ENCODE assay signal across 11 cellular contexts in genomic region chr21:42392731-42393442, GRCh38. TPM values are rescaled to one million over a fixed set of nuclear protein-coding genes. Genes with fewer than 3 reads are reported as not detected.
DNase-seq lines count a peak whose midpoint lies in the region; ATAC-seq and TF ChIP-seq lines count a peak whose summit lies in the region.
"Had no signal": no experiment of that assay in that cellular context is flagged by ENCODE, and none has a peak within 500 bp of the region (broad histone marks: within the 10 kb centered on the region; RNA-seq: fewer than 3 reads in every experiment).

No MANE protein-coding gene starts in this region.

- WGBS in esophagus squamous epithelium, 2 donors: 66 to 68% methylated on average over 17 of the region's 17 CpGs

- no peaks in the 10 kb centered on the region for H3K36me3 ChIP-seq in esophagus squamous epithelium

- intact Hi-C loops in esophagus squamous epithelium (cut with DNase I): no loop called here

- TF ChIP-seq POLR2A in esophagus squamous epithelium (IDR thresholded peaks at IDR 0.05): no peak

- H3K4me3 ChIP-seq in GM12865 (ENCODE audit: low read depth, low read length): no peak overlapping the region; the same call in 1 of the 2 replicates
- H3K4me3 ChIP-seq in epithelial cell of esophagus (ENCODE audit: low read length): no peak overlapping the region
- no peak overlapping the region for H3K4me3 ChIP-seq in esophagus squamous epithelium

- H3K27me3 ChIP-seq in esophagus squamous epithelium: peaks cover 0 to 53% (median 0%) of the 10 kb centered on the region in 4 donors

- H3K27ac ChIP-seq in esophagus squamous epithelium: no peak overlapping the region

- no peak for TF ChIP-seq CTCF in GM12865 (IDR thresholded peaks at IDR 0.05; ENCODE audit: insufficient read depth, low read depth, low read length, missing control alignments)
- TF ChIP-seq CTCF in epithelial cell of esophagus (IDR thresholded peaks at IDR 0.05; ENCODE audit: insufficient read depth, low read depth, low read length, missing control alignments): no peak
- no peak for TF ChIP-seq CTCF in esophagus squamous epithelium (IDR thresholded peaks at IDR 0.05)

- no peaks in the 10 kb centered on the region for H3K4me1 ChIP-seq in esophagus squamous epithelium

- DNase-seq in GM12865 (ENCODE audit: low read depth): peak; percentile 92
- DNase-seq in epithelial cell of esophagus (ENCODE audit: low read depth): peak; percentile 26
- DNase-seq in NCI-H2196 treated with DMSO at 0.1 percent for 48 hours (lab: John Stamatoyannopoulos, UW; ENCODE audit: unreplicated experiment): no peak
- DNase-seq in DMS79 (lab: John Stamatoyannopoulos, UW): no peak
- no peak for DNase-seq in esophagus squamous epithelium (lab: John Stamatoyannopoulos, UW)
- DNase-seq in NCI-H187 (lab: John Stamatoyannopoulos, UW): no peak
- DNase-seq: activated gamma-delta T cell had no signal

- H3K9me3 ChIP-seq in esophagus squamous epithelium: no peaks in the 10 kb centered on the region

- peak; percentile 41 for ATAC-seq in GM19468 (IDR thresholded peaks at IDR 0.05; ENCODE audit: extremely low read depth, unreplicated experiment)
- ATAC-seq in HG03442 (IDR thresholded peaks at IDR 0.05; ENCODE audit: unreplicated experiment): peak; percentile 61

RNA-seq across cellular contexts. Expression of gene TMPRSS3, which starts 3.0 kb away (rescaled TPM):
- total RNA-seq in esophagus squamous epithelium: under 1 TPM in 1 of 4 donors, not detected in 3; 0.09 TPM
- total RNA-seq: fibroblast of villous mesenchyme, G401 had no signal

RNA-seq across cellular contexts. Expression of gene UBASH3A, which starts 10.8 kb away (rescaled TPM):
- total RNA-seq in esophagus squamous epithelium: 1 to 10 TPM in 1 of 4 donors, under 1 TPM in 3; 0.57 to 1.9 (median 0.73) TPM
- total RNA-seq: fibroblast of villous mesenchyme, G401 had no signal

RNA-seq across cellular contexts. Expression of gene TFF1, which starts 26.6 kb away (rescaled TPM):
- total RNA-seq in esophagus squamous epithelium: not detected
- total RNA-seq: fibroblast of villous mesenchyme, G401 had no signal

RNA-seq across cellular contexts. Expression of gene TFF2, which starts 42.1 kb away (rescaled TPM):
- total RNA-seq in esophagus squamous epithelium: 1 to 10 TPM in 1 of 4 donors, not detected in 3; 1.7 TPM
- total RNA-seq: fibroblast of villous mesenchyme, G401 had no signal

Comparison
In these comparisons a context has a peak if more than half of its experiments do, and no peak if none do; other contexts are left out.
1. DNase-seq: peak in GM12865 (single experiment) and epithelial cell of esophagus (single experiment); none in NCI-H2196 treated with DMSO at 0.1 percent for 48 hours (single experiment), DMS79 (single experiment), esophagus squamous epithelium (single experiment) and NCI-H187 (0 of 2).